ENCODE assay signal across 8 cellular contexts in genomic region chr12:93243689-93244513, GRCh38.
DNase-seq lines count a peak whose midpoint lies in the region; ATAC-seq and TF ChIP-seq lines count a peak whose summit lies in the region.

No MANE protein-coding gene starts in this region.

- H3K79me2 ChIP-seq in smooth muscle cell (ENCODE audit: low read depth): no peaks in the 10 kb centered on the region

- TF ChIP-seq CTCF in gastroesophageal sphincter (IDR thresholded peaks at IDR 0.05) (no peak), smooth muscle cell (IDR thresholded peaks at IDR 0.05; ENCODE audit: borderline replicate concordance, insufficient read depth, poor library complexity, severe bottlenecking) (no peak), GM20000 (IDR thresholded peaks at IDR 0.05; ENCODE audit: extremely low read depth, missing control alignments) (no peak)

- no peak for TF ChIP-seq EP300 in gastroesophageal sphincter (IDR thresholded peaks at IDR 0.05)

- CTCF ChIA-PET in activated CD4-positive, alpha-beta T cell treated with anti-CD3 and anti-CD28 coated beads for 36 hours (lab: Charles Lee): interaction anchor here (0.6 to 1.2 kb wide), 7 partner anchors 9 to 176 kb away, joined by 3 to 5 read pairs (median 3); no protein-coding TSS in a partner anchor

- H3K9me3 ChIP-seq in gastroesophageal sphincter: peaks cover 0 to 7% (median 0%) of the 10 kb centered on the region in 3 donors
- no peaks in the 10 kb centered on the region for H3K9me3 ChIP-seq in smooth muscle cell (replicated peaks; ENCODE audit: low read depth)

- ATAC-seq in activated CD4-positive, alpha-beta T cell treated with anti-CD3 and anti-CD28 coated beads for 36 hours: peak; percentile 59
- ATAC-seq in HG03095 (IDR thresholded peaks at IDR 0.05; ENCODE audit: unreplicated experiment): peak; percentile 34
- ATAC-seq in gastroesophageal sphincter: peak; percentile 80

- H3K4me2 ChIP-seq in smooth muscle cell: peak overlapping the region; percentile 9

- H3K4me1 Mint-ChIP-seq in activated CD4-positive, alpha-beta T cell treated with anti-CD3 and anti-CD28 coated beads for 36 hours: peaks cover 33% of the 10 kb centered on the region

- peak overlapping the region in 2 of 4 donors; percentile 15 to 36 for H3K27ac ChIP-seq in gastroesophageal sphincter
- peak overlapping the region; percentile 7 for H3K27ac ChIP-seq in smooth muscle cell (ENCODE audit: low read depth)

- POLR2A ChIA-PET in activated CD4-positive, alpha-beta T cell treated with anti-CD3 and anti-CD28 coated beads for 36 hours (lab: Charles Lee): interaction anchor here (1.2 kb wide), 1 partner anchor 317 kb away, joined by 6 read pairs; no protein-coding TSS in a partner anchor

- H2AFZ ChIP-seq in smooth muscle cell (ENCODE audit: low read depth): peak overlapping the region; percentile 38

- H3K4me3 Mint-ChIP-seq in activated CD4-positive, alpha-beta T cell treated with anti-CD3 and anti-CD28 coated beads for 36 hours: peak overlapping the region; percentile 50

- no peaks in the 10 kb centered on the region for H3K27me3 Mint-ChIP-seq in activated CD4-positive, alpha-beta T cell treated with anti-CD3 and anti-CD28 coated beads for 36 hours

- no peaks in the 10 kb centered on the region for H4K20me1 ChIP-seq in smooth muscle cell (ENCODE audit: low read depth)

- H3K9ac ChIP-seq in smooth muscle cell (ENCODE audit: low read depth): no peak overlapping the region

- H3K27me3 ChIP-seq in gastroesophageal sphincter: no peaks in the 10 kb centered on the region
- H3K27me3 ChIP-seq in smooth muscle cell (ENCODE audit: low read depth): no peaks in the 10 kb centered on the region

- TF ChIP-seq POLR2A in gastroesophageal sphincter (IDR thresholded peaks at IDR 0.05): no peak

- WGBS in gastroesophageal sphincter (ENCODE audit: low coverage in 1 of 2), 2 donors: 33 to 44% methylated on average over 3 to 4 of the region's 4 CpGs
- WGBS in smooth muscle cell (ENCODE audit: low lambda C conversion rate): 44% methylated on average over 4 of the region's 4 CpGs

- H3K36me3 Mint-ChIP-seq in activated CD4-positive, alpha-beta T cell treated with anti-CD3 and anti-CD28 coated beads for 36 hours (ENCODE audit: low read depth): no peaks in the 10 kb centered on the region

- DNase-seq in activated CD4-positive, alpha-beta T cell treated with anti-CD3 and anti-CD28 coated beads for 36 hours: peak; percentile 29
- DNase-seq in activated CD4-positive, alpha-beta T cell treated with anti-CD3 and anti-CD28 coated beads, Interleukin-2, amount 50 U/mL, for 48 hours: no peak
- DNase-seq in SIG-M5 (lab: John Stamatoyannopoulos, UW) (peak; percentile 85), smooth muscle cell (lab: John Stamatoyannopoulos, UW; ENCODE audit: unreplicated experiment) (no peak), superior temporal gyrus (ENCODE audit: extremely low spot score) (no peak), GM20000 (ENCODE audit: low spot score) (no peak)

- H3K36me3 ChIP-seq in gastroesophageal sphincter: no peaks in the 10 kb centered on the region
- H3K36me3 ChIP-seq in smooth muscle cell (ENCODE audit: low read depth): no peaks in the 10 kb centered on the region

- H3F3A ChIP-seq in smooth muscle cell (ENCODE audit: low read depth): peaks cover 7% of the 10 kb centered on the region

- peaks cover 5% of the 10 kb centered on the region for H3K9me3 Mint-ChIP-seq in activated CD4-positive, alpha-beta T cell treated with anti-CD3 and anti-CD28 coated beads for 36 hours (ENCODE audit: low read depth)

- intact Hi-C loops in activated CD4-positive, alpha-beta T cell treated with anti-CD3 and anti-CD28 coated beads for 36 hours (cut with DNase I, micrococcal nuclease): loop anchor here in 1 of 2 experiments (10.0 kb wide), 1 partner anchor 149 kb away; no protein-coding TSS in a partner anchor

- no peak overlapping the region for H3K4me3 ChIP-seq in gastroesophageal sphincter
- H3K4me3 ChIP-seq in smooth muscle cell: no peak overlapping the region

- peak overlapping the region; percentile 75 for H3K27ac Mint-ChIP-seq in activated CD4-positive, alpha-beta T cell treated with anti-CD3 and anti-CD28 coated beads for 36 hours

- H3K4me1 ChIP-seq in gastroesophageal sphincter (peaks cover 3 to 18% (median 6%) of the 10 kb centered on the region in 3 donors), smooth muscle cell (ENCODE audit: low read depth) (no peaks in the 10 kb centered on the region)

Comparison
In these comparisons a context has a peak if more than half of its experiments do, and no peak if none do; other contexts are left out.
1. DNase-seq: peak in activated CD4-positive, alpha-beta T cell treated with anti-CD3 and anti-CD28 coated beads for 36 hours (single experiment) and SIG-M5 (single experiment); none in activated CD4-positive, alpha-beta T cell treated with anti-CD3 and anti-CD28 coated beads, Interleukin-2, amount 50 U/mL, for 48 hours (0 of 2), smooth muscle cell (single experiment), superior temporal gyrus (single experiment) and GM20000 (single experiment).
2. Peak in every context shown above with its lines, with median percentiles within 50 percentile points of each other: ATAC-seq.